7 cellular contexts compared by ENCODE assay signal in the genomic region with DNA sequence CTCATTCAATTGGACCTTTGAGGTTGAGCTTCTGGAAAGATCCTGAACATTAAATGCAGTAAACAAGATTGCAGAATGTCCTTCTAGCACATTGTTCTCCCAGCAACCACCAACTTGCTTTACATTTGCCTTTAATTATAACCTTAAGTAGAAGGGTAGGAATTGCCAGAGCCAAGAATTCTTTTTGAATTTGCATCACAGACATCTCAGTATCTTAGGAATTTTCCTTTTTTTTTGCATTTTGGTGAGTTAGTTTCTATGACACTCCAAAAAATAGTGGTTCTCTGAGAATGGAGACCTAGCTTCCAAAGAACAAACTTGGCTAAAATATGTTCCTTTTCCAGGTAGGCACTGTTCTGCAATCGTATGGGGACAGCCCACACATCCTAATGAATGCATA.
"Had no signal": no experiment of that assay in that cellular context is flagged by ENCODE, and none has a peak within 500 bp of the region (broad histone marks: within the 10 kb centered on the region; RNA-seq: fewer than 3 reads in every experiment).

No MANE protein-coding gene starts in this region.

- H3K36me3 ChIP-seq: HAP-1 had no signal

- DNase-seq: GOT3, HFFc6, KBM-7 had no signal

- H3K4me3 ChIP-seq: HAP-1 had no signal

- H3K9me3 ChIP-seq: HAP-1 had no signal

- H3K4me1 ChIP-seq: HAP-1 had no signal

- H3K4me3 Mint-ChIP-seq: HFFc6, IgD-negative memory B cell had no signal

- H3K27ac Mint-ChIP-seq: HFFc6, IgD-negative memory B cell had no signal

- ATAC-seq: HCT116, HepG2 had no signal

- H3K36me3 Mint-ChIP-seq: IgD-negative memory B cell had no signal

- H3K4me1 Mint-ChIP-seq: IgD-negative memory B cell had no signal
